15 cellular contexts compared by ENCODE assay signal in the genomic region with DNA sequence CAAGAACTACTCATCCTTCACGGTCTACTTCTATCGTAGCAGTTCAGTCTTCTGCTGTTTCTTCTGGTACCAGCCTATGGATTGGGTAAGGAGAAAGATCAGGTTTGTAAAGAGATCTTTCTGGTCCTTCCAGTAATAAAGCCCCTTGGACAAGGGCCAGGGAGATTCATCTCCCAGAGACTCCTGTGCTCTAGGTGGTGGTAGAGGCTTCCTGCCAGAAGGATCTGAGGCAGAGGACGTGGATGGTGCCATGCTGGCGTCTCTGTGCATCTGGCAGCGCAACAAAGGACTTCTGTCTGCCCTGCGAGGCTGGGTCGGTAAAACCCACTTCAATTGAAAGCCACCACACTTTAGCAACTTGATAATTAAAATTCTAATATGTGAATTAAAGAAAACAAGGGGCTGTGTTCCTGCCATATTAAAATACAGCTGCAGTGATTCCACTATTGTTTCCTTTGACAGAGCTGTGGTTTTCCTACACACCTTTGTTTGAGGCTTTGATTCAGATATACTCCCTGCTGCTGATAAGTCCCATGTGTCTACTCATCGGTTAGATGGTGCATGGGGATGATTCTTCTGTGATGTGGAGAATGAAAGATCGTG.
DNase-seq lines count a peak whose midpoint lies in the region; ATAC-seq and TF ChIP-seq lines count a peak whose summit lies in the region.
"Had no signal": no experiment of that assay in that cellular context is flagged by ENCODE, and none has a peak within 500 bp of the region (broad histone marks: within the 10 kb centered on the region; RNA-seq: fewer than 3 reads in every experiment).

No MANE protein-coding gene starts in this region.

- no peaks in the 10 kb centered on the region for H3K36me3 Mint-ChIP-seq in mesothelial cell of epicardium
- H3K36me3 Mint-ChIP-seq: activated naive CD4-positive, alpha-beta T cell treated with anti-CD3 and anti-CD28 coated beads, Interleukin-2, amount 10 ng/mL, durations not matched to agents 7 days and 5 days had no signal

- peak; percentile 31 for TF ChIP-seq CTCF in LNCaP clone FGC (IDR thresholded peaks at IDR 0.05; ENCODE audit: control insufficient read depth, extremely low read depth, insufficient read depth)
- no peak for TF ChIP-seq CTCF in ascending aorta (IDR thresholded peaks at IDR 0.05)
- TF ChIP-seq CTCF in mesothelial cell of epicardium (IDR thresholded peaks at IDR 0.05; ENCODE audit: unreplicated experiment) = no peak

- no peaks in the 10 kb centered on the region for H4K20me1 ChIP-seq in BLaER1 treated with 17β-estradiol and CSF1 and Interleukin-3, amounts not matched to agents 10 nM and 100 nM

- H3K27me3 Mint-ChIP-seq in mesothelial cell of epicardium (ENCODE audit: low read depth) = no peaks in the 10 kb centered on the region

- H3K9me3 Mint-ChIP-seq in mesothelial cell of epicardium = no peaks in the 10 kb centered on the region
- H3K9me3 Mint-ChIP-seq: activated naive CD4-positive, alpha-beta T cell treated with anti-CD3 and anti-CD28 coated beads, Interleukin-2, amount 10 ng/mL, durations not matched to agents 7 days and 5 days had no signal

- H3K36me3 ChIP-seq in BLaER1 treated with 17β-estradiol and CSF1 and Interleukin-3, amounts not matched to agents 10 nM and 100 nM = no peaks in the 10 kb centered on the region
- H3K36me3 ChIP-seq in ascending aorta = no peaks in the 10 kb centered on the region
- H3K36me3 ChIP-seq: MG63, thoracic aorta had no signal

- peaks cover 64% of the 10 kb centered on the region for H3K4me1 Mint-ChIP-seq in mesothelial cell of epicardium
- H3K4me1 Mint-ChIP-seq: activated naive CD4-positive, alpha-beta T cell treated with anti-CD3 and anti-CD28 coated beads, Interleukin-2, amount 10 ng/mL, durations not matched to agents 7 days and 5 days had no signal

- no peak overlapping the region for H3K4me3 ChIP-seq in BLaER1 treated with 17β-estradiol and CSF1 and Interleukin-3, amounts not matched to agents 10 nM and 100 nM
- H3K4me3 ChIP-seq in LNCaP clone FGC (ENCODE audit: low read depth, low read length) (no peak overlapping the region), ascending aorta (no peak overlapping the region)
- H3K4me3 ChIP-seq: MG63, thoracic aorta had no signal

- ATAC-seq in HG02798 (IDR thresholded peaks at IDR 0.05; ENCODE audit: poor library complexity, unreplicated experiment) = no peak

- no peaks in the 10 kb centered on the region for H3K27me3 ChIP-seq in BLaER1 treated with 17β-estradiol and CSF1 and Interleukin-3, amounts not matched to agents 10 nM and 100 nM
- no peaks in the 10 kb centered on the region for H3K27me3 ChIP-seq in ascending aorta
- H3K27me3 ChIP-seq: MG63 had no signal

- H3K4me2 ChIP-seq in BLaER1 treated with 17β-estradiol and CSF1 and Interleukin-3, amounts not matched to agents 10 nM and 100 nM = peak overlapping the region in 6 of 11 experiments; percentile 23 to 38 (median 33); a peak in 9 of 22 replicates

- H3K9me3 ChIP-seq in BLaER1 treated with 17β-estradiol and CSF1 and Interleukin-3, amounts not matched to agents 10 nM and 100 nM (replicated peaks in 1 of 11) = no peaks in the 10 kb centered on the region
- H3K9me3 ChIP-seq in ascending aorta = no peaks in the 10 kb centered on the region
- H3K9me3 ChIP-seq: MG63, thoracic aorta had no signal

- intact Hi-C loops in ascending aorta (cut with DNase I) = no loop called here

- peak overlapping the region; percentile 49 for H3K27ac Mint-ChIP-seq in mesothelial cell of epicardium
- H3K27ac Mint-ChIP-seq: activated naive CD4-positive, alpha-beta T cell treated with anti-CD3 and anti-CD28 coated beads, Interleukin-2, amount 10 ng/mL, durations not matched to agents 7 days and 5 days had no signal

- no peak overlapping the region for H3K27ac ChIP-seq in BLaER1 treated with 17β-estradiol and CSF1 and Interleukin-3, amounts not matched to agents 10 nM and 100 nM
- H3K27ac ChIP-seq in ascending aorta = peak overlapping the region; percentile 2 to 32
- H3K27ac ChIP-seq: thoracic aorta had no signal

- no peak overlapping the region for H3K4me3 Mint-ChIP-seq in mesothelial cell of epicardium
- H3K4me3 Mint-ChIP-seq: activated naive CD4-positive, alpha-beta T cell treated with anti-CD3 and anti-CD28 coated beads, Interleukin-2, amount 10 ng/mL, durations not matched to agents 7 days and 5 days had no signal

- no peak overlapping the region for H3K9ac ChIP-seq in BLaER1 treated with 17β-estradiol and CSF1 and Interleukin-3, amounts not matched to agents 10 nM and 100 nM

- H3K4me1 ChIP-seq in BLaER1 treated with 17β-estradiol and CSF1 and Interleukin-3, amounts not matched to agents 10 nM and 100 nM = peaks cover 0 to 41% (median 28%) of the 10 kb centered on the region in 10 experiments; a peak in 17 of 20 replicates
- H3K4me1 ChIP-seq in ascending aorta = peaks cover 2 to 34% of the 10 kb centered on the region in 2 donors

- DNase-seq in LNCaP clone FGC (ENCODE audit: low read depth) (peak; percentile 82), ascending aorta (ENCODE audit: low spot score in 2 of 2) (no peak), mesothelial cell of epicardium (ENCODE audit: low spot score in 2 of 2, unreplicated experiment in 2 of 2) (no peak), NCI-H774 (lab: John Stamatoyannopoulos, UW) (no peak), 8988T (no peak), NCI-H1092 (lab: John Stamatoyannopoulos, UW) (no peak)
- DNase-seq: activated CD4-positive, alpha-beta T cell treated with anti-CD3 and anti-CD28 coated beads, Interleukin-2, amount 50 U/mL, for 48 hours; activated naive CD4-positive, alpha-beta T cell treated with anti-CD3 and anti-CD28 coated beads, Interleukin-2, amount 10 ng/mL, durations not matched to agents 7 days and 5 days; DMS153; MG63; NCI-H187 treated with DMSO at 0.1 percent for 48 hours; stimulated activated CD4-positive, alpha-beta T cell treated with anti-CD3 and anti-CD28 coated beads, Interleukin-12 subunit alpha, Interleukin-12 subunit beta, amount 100 ng/mL, for 4 hours had no signal

Comparison
In these comparisons a context has a peak if more than half of its experiments do, and no peak if none do; other contexts are left out.
1. H3K27ac ChIP-seq: peak in ascending aorta (2 of 2); none in BLaER1 treated with 17β-estradiol and CSF1 and Interleukin-3, amounts not matched to agents 10 nM and 100 nM (0 of 11).